ENCODE assay signal across 16 cellular contexts in the genomic region with DNA sequence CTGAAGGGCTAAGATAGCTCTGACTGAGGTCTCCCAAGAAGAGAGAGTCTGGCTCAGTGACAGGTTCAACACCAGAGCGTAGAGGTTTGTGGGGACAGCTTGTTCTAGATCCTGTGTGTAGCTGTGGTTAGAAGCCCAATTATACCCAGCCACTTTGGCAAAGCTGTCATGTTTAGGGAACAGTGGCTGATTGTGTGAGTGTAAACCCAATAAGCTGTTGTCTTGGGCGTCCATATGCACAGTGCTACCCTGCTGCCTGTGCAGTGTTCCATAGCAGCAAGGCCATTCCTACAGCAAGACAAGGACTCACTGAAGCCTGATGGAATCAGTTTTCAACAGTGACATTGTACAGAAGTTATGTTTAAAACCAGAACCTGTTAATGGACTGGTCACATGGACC. TPM values are rescaled to one million over a fixed set of nuclear protein-coding genes. Genes with fewer than 3 reads are reported as not detected.
A peak's percentile ranks its signal among the peaks of the same experiment; 100 is the strongest.
DNase-seq lines count a peak whose midpoint lies in the region; ATAC-seq and TF ChIP-seq lines count a peak whose summit lies in the region.
"Had no signal": no experiment of that assay in that cellular context is flagged by ENCODE, and none has a peak within 500 bp of the region (broad histone marks: within the 10 kb centered on the region; RNA-seq: fewer than 3 reads in every experiment).

No MANE protein-coding gene starts in this region.

- TF ChIP-seq EP300 in transverse colon (IDR thresholded peaks at IDR 0.05; ENCODE audit: low read depth): no peak

- ATAC-seq in Right ventricle myocardium inferior (peak; percentile 61), esophagus mucosa (peak; percentile 33)
- ATAC-seq: gastrocnemius medialis had no signal

- 50% methylated on average over 2 of the region's 2 CpGs; no CpG with 5 or more reads in 1 of the 2 donors for WGBS in transverse colon (ENCODE audit: low coverage in 1 of 2), 2 donors

- no peak for TF ChIP-seq POLR2A in transverse colon (IDR thresholded peaks at IDR 0.05)

- DNase-seq in Right ventricle myocardium inferior (ENCODE audit: missing footprints): no peak
- no peak for DNase-seq in right atrium auricular region (ENCODE audit: low spot score)
- DNase-seq in midbrain (lab: John Stamatoyannopoulos, UW): peak; percentile 76
- DNase-seq in transverse colon: no peak
- no peak for DNase-seq in NCI-H1694 (lab: John Stamatoyannopoulos, UW)
- no peak for DNase-seq in NCI-H187 (lab: John Stamatoyannopoulos, UW)
- DNase-seq in COLO829 (ENCODE audit: low spot score): no peak
- DNase-seq: activated CD4-positive, alpha-beta T cell treated with anti-CD3 and anti-CD28 coated beads for 4 hours; activated gamma-delta T cell; central memory CD4-positive, alpha-beta T cell; gastrocnemius medialis; T-helper 1 cell had no signal

- in situ Hi-C loops in transverse colon (cut with MboI; ENCODE audit: low pct_ligation_motif_present in 1 of 4, low pct_unique_long_range_greater_than_20kb in 1 of 4, low sequenced_read_pairs in 3 of 4): loop anchor here (10.0 to 25.0 kb wide), 5 partner anchors 95 to 902 kb away; partner anchors contain the start of gene GALNT7 (in 1 of the 4)

- no peaks in the 10 kb centered on the region for H3K27me3 ChIP-seq in right atrium auricular region
- no peaks in the 10 kb centered on the region for H3K27me3 ChIP-seq in transverse colon
- H3K27me3 ChIP-seq: BLaER1, gastrocnemius medialis had no signal

- H3K4me3 ChIP-seq in right atrium auricular region (no peak overlapping the region), transverse colon (no peak overlapping the region)
- H3K4me3 ChIP-seq: BLaER1, gastrocnemius medialis had no signal

- peaks cover 0 to 16% of the 10 kb centered on the region in 2 donors for H3K4me1 ChIP-seq in right atrium auricular region
- peaks cover 0 to 5% (median 0%) of the 10 kb centered on the region in 4 donors for H3K4me1 ChIP-seq in transverse colon
- H3K4me1 ChIP-seq: gastrocnemius medialis had no signal

- peak overlapping the region in 1 of 2 donors; percentile 66 for H3K27ac ChIP-seq in right atrium auricular region
- H3K27ac ChIP-seq in transverse colon: peak overlapping the region in 3 of 4 donors; percentile 2 to 21 (median 17)
- H3K27ac ChIP-seq: BLaER1, gastrocnemius medialis had no signal

- intact Hi-C loops in Right ventricle myocardium inferior (cut with DNase I): loop anchor here (2.0 to 5.0 kb wide), 2 partner anchors 37 to 78 kb away; partner anchors contain the start of gene HMGB2
- intact Hi-C loops in transverse colon (cut with DNase I; ENCODE audit: low total_unique reads): no loop called here

- H3K36me3 ChIP-seq in right atrium auricular region (peaks cover 4% of the 10 kb centered on the region), transverse colon (no peaks in the 10 kb centered on the region)
- H3K36me3 ChIP-seq: gastrocnemius medialis had no signal

- H3K9me3 ChIP-seq in right atrium auricular region (no peaks in the 10 kb centered on the region), transverse colon (no peaks in the 10 kb centered on the region)
- H3K9me3 ChIP-seq: BLaER1, gastrocnemius medialis had no signal

- TF ChIP-seq CTCF in right atrium auricular region (IDR thresholded peaks at IDR 0.05) (no peak), transverse colon (IDR thresholded peaks at IDR 0.05) (no peak)

RNA-seq across cellular contexts. Expression of gene SCRG1, which starts 11.2 kb away (rescaled TPM):
- total RNA-seq in Right ventricle myocardium inferior (0.76 TPM), right atrium auricular region (under 1 TPM; 0.31 to 0.44 TPM), esophagus mucosa (0.12 TPM), transverse colon (1 to 10 TPM in 2 of 4 donors, under 1 TPM in 2; 0.32 to 1.4 (median 1.0) TPM)
- total RNA-seq: epithelial cell of proximal tubule, gastrocnemius medialis, progenitor cell of endocrine pancreas had no signal

RNA-seq across cellular contexts. Expression of gene SAP30, which starts 39.4 kb away (rescaled TPM):
- total RNA-seq in Right ventricle myocardium inferior: 14.6 TPM
- 10 to 100 TPM; 25.4 to 27.3 TPM for total RNA-seq in right atrium auricular region
- total RNA-seq in esophagus mucosa: 5.1 TPM
- 10 to 100 TPM in 3 of 4 donors, 1 to 10 TPM in 1; 3.8 to 15.3 (median 14.7) TPM for total RNA-seq in transverse colon
